18 cellular contexts compared by ENCODE assay signal in the genomic region with DNA sequence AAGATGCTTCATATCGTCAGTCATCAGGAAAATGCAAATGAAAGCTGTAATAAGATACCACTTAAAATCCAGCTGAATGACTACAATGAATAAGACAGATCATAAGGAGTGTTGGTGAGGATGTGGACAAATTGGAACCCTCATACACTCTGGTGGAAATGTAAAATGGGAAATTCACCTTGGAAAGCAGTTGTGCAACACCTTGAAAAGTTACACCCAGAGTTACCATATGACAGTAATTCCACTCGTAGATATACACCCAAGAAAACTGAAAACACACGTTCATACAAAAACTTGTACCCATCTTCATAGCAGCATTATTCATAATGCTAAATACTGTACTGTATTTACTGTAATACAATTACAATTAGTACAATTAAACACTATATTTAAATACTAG.
"Had no signal": no experiment of that assay in that cellular context is flagged by ENCODE, and none has a peak within 500 bp of the region (broad histone marks: within the 10 kb centered on the region; RNA-seq: fewer than 3 reads in every experiment).

No MANE protein-coding gene starts in this region.

- H3K27ac Mint-ChIP-seq: activated T-helper 17 cell treated with anti-CD3 and anti-CD28 coated beads, Interleukin-2, amount 50 U/mL, for 72 hours; naive B cell had no signal

- H3K27me3 Mint-ChIP-seq: activated T-helper 17 cell treated with anti-CD3 and anti-CD28 coated beads, Interleukin-2, amount 50 U/mL, for 72 hours; naive B cell had no signal

- ATAC-seq: activated T-helper 17 cell treated with anti-CD3 and anti-CD28 coated beads, Interleukin-2, amount 50 U/mL, for 72 hours; left lobe of liver had no signal

- H3K9me3 Mint-ChIP-seq: activated T-helper 17 cell treated with anti-CD3 and anti-CD28 coated beads, Interleukin-2, amount 50 U/mL, for 72 hours had no signal

- H3K27ac ChIP-seq: adrenal gland, dorsolateral prefrontal cortex, neutrophil, skin epidermis, tibial nerve, vagina had no signal

- H3K4me3 ChIP-seq: adrenal gland, dorsolateral prefrontal cortex, skin epidermis, tibial nerve had no signal

- H3K4me3 Mint-ChIP-seq: activated T-helper 17 cell treated with anti-CD3 and anti-CD28 coated beads, Interleukin-2, amount 50 U/mL, for 72 hours had no signal

- H3K36me3 ChIP-seq: adrenal gland, neutrophil, vagina had no signal

- DNase-seq: activated CD4-positive, alpha-beta T cell treated with anti-CD3 and anti-CD28 coated beads, Interleukin-2, amount 50 U/mL, for 48 hours; activated CD4-positive, CD25-positive, alpha-beta regulatory T cell treated with anti-CD3 and anti-CD28 coated beads, Interleukin-2, amount 50 U/mL, for 72 hours; activated naive CD4-positive, alpha-beta T cell treated with anti-CD3 and anti-CD28 coated beads, Interleukin-2, amount 50 U/mL, for 16 hours; adrenal gland; dorsolateral prefrontal cortex; erythroblast; islet precursor cell; naive B cell; posterior cingulate gyrus; stimulated activated CD4-positive, alpha-beta T cell treated with anti-CD3 and anti-CD28 coated beads, Interleukin-4, amount 100 ng/mL, for 24 hours; stimulated activated naive CD4-positive, alpha-beta T cell; T1000 had no signal

- H3K27me3 ChIP-seq: adrenal gland, dorsolateral prefrontal cortex, tibial nerve, vagina had no signal

- H3K9me3 ChIP-seq: adrenal gland, neutrophil, tibial nerve, vagina had no signal
